Comparison of ENCODE assay signal across 1 cellular context in genomic region chr11:64787526-64788320, GRCh38.
TF ChIP-seq lines count a peak whose summit lies in the region.

No MANE protein-coding gene starts in this region.

TF ChIP-seq in GM12878, 131 proteins besides CTCF, POLR2A, EP300 and RAD21:
- TF ChIP-seq ZNF24 (IDR thresholded peaks at IDR 0.05) (no peak), SP1 (IDR thresholded peaks at IDR 0.05; ENCODE audit: low read depth, low read length) (no peak), CREB1 (IDR thresholded peaks at IDR 0.05; ENCODE audit: low read depth) (0 out of 2 replicates have a peak, but pooled peaks have one; percentile 18), RUNX3 (IDR thresholded peaks at IDR 0.05; ENCODE audit: low read length) (peak; percentile 32; the same call in 1 of the 2 replicates), IRF4 (IDR thresholded peaks at IDR 0.05; ENCODE audit: low read depth, low read length) (no peak), YY1 (IDR thresholded peaks at IDR 0.05; ENCODE audit: low read depth, low read length) (0 out of 2 replicates have a peak, but pooled peaks have one; percentile 35), HDGF (IDR thresholded peaks at IDR 0.05) (peak; percentile 78; the same call in 1 of the 2 replicates), HSF1 (IDR thresholded peaks at IDR 0.05; ENCODE audit: low read depth, low read length) (no peak), SMC3 (IDR thresholded peaks at IDR 0.05; ENCODE audit: borderline replicate concordance, low read length) (peak; percentile 55; the same call in 1 of the 2 replicates), STAT1 (conservative IDR thresholded peaks at IDR 0.05) (no peak), KDM1A (IDR thresholded peaks at IDR 0.05; ENCODE audit: borderline replicate concordance) (no peak)
